ENCODE assay signal across 15 cellular contexts in genomic region chr10:132632091-132632561, GRCh38.
DNase-seq lines count a peak whose midpoint lies in the region; ATAC-seq and TF ChIP-seq lines count a peak whose summit lies in the region.
"Had no signal": no experiment of that assay in that cellular context is flagged by ENCODE, and none has a peak within 500 bp of the region (broad histone marks: within the 10 kb centered on the region; RNA-seq: fewer than 3 reads in every experiment).

No MANE protein-coding gene starts in this region.

- peak overlapping the region; percentile 81 to 85 (median 84) for H3K27ac ChIP-seq in body of pancreas
- no peak overlapping the region for H3K27ac ChIP-seq in neuronal stem cell (replicated peaks; ENCODE audit: low read length)
- H3K27ac ChIP-seq in thoracic aorta = peak overlapping the region; percentile 90 to 99
- peak overlapping the region in 1 of 2 experiments; percentile 60; a peak in 1 of 4 replicates for H3K27ac ChIP-seq in SK-N-SH (ENCODE audit: low read depth in 2 of 2, low read length in 1 of 2)
- H3K27ac ChIP-seq: C4-2B, KMS-11 had no signal

- CTCF ChIA-PET in SK-N-SH (lab: Yijun Ruan, JAX) = interaction anchor here (0.8 to 5.0 kb wide), 8 partner anchors 17 to 248 kb away, joined by 3 to 39 read pairs (median 4); no protein-coding TSS in a partner anchor

- H3K36me3 ChIP-seq in body of pancreas (replicated peaks in 1 of 2; ENCODE audit: insufficient read depth in 1 of 2, low read depth in 2 of 2) (no peaks in the 10 kb centered on the region), neuronal stem cell (replicated peaks in 1 of 2; ENCODE audit: control insufficient read depth in 2 of 2, insufficient read depth in 2 of 2, low read length in 2 of 2) (no peaks in the 10 kb centered on the region), thoracic aorta (no peaks in the 10 kb centered on the region), SK-N-SH (replicated peaks in 1 of 2; ENCODE audit: control insufficient read depth in 1 of 2, insufficient read depth in 2 of 2, low read length in 1 of 2) (no peaks in the 10 kb centered on the region)

- H2AK5ac ChIP-seq in neuronal stem cell (ENCODE audit: low read depth, low read length) = no peak overlapping the region

- no peaks in the 10 kb centered on the region for H3K79me2 ChIP-seq in SK-N-SH (ENCODE audit: insufficient read depth)

- no peak overlapping the region for H3K18ac ChIP-seq in neuronal stem cell (ENCODE audit: low read length)

- TF ChIP-seq POLR2A in body of pancreas (IDR thresholded peaks at IDR 0.05) = no peak

- H2BK5ac ChIP-seq in neuronal stem cell (ENCODE audit: low read length) = no peak overlapping the region

- H3K23ac ChIP-seq in neuronal stem cell (ENCODE audit: low read depth, low read length, poor library complexity) = no peak overlapping the region

- POLR2A ChIA-PET in SK-N-SH (lab: Yijun Ruan, JAX) = interaction anchor here (0.6 kb wide), 1 partner anchor 50 kb away, joined by 4 read pairs; no protein-coding TSS in a partner anchor

- H3K4me1 ChIP-seq in body of pancreas (peaks cover 24% of the 10 kb centered on the region), neuronal stem cell (ENCODE audit: control insufficient read depth in 2 of 2, insufficient read depth in 1 of 2, low read depth in 1 of 2, low read length in 2 of 2) (peaks cover 1 to 19% of the 10 kb centered on the region in 2 donors), thoracic aorta (ENCODE audit: control insufficient read depth in 1 of 2, low read depth in 2 of 2) (peaks cover 55 to 98% of the 10 kb centered on the region in 2 donors), SK-N-SH (ENCODE audit: control insufficient read depth in 1 of 2, insufficient read depth in 2 of 2, low read depth in 1 of 2, low read length in 1 of 2) (peaks cover 0 to 45% of the 10 kb centered on the region in 2 experiments; a peak in 2 of 4 replicates)

- no peak overlapping the region for H2BK15ac ChIP-seq in neuronal stem cell (ENCODE audit: low read length)

- H3K36me3 Mint-ChIP-seq in activated naive CD8-positive, alpha-beta T cell treated with anti-CD3 and anti-CD28 coated beads, Interleukin-2, amount 50 U/mL, for 24 hours (ENCODE audit: low read depth) = no peaks in the 10 kb centered on the region

- DNase-seq in body of pancreas (peak in 2 of 4 donors; percentile 24 to 37), cardiac septum (ENCODE audit: low spot score) (peak; percentile 89), neuronal stem cell (ENCODE audit: low spot score) (no peak), thoracic aorta (ENCODE audit: low spot score) (no peak), SK-N-SH (no peak), NCI-H2227 treated with DMSO at 0.1 percent for 48 hours (lab: John Stamatoyannopoulos, UW) (no peak)
- DNase-seq in stimulated activated CD4-positive, alpha-beta T cell treated with anti-CD3 and anti-CD28 coated beads, Interleukin-4, amount 100 ng/mL, for 1 hour = no peak
- no peak for DNase-seq in activated naive CD8-positive, alpha-beta T cell treated with anti-CD3 and anti-CD28 coated beads, Interleukin-2, amount 50 U/mL, for 24 hours
- DNase-seq: activated CD8-positive, alpha-beta memory T cell treated with anti-CD3 and anti-CD28 coated beads, Interleukin-2, amount 50 U/mL, for 48 hours; foreskin melanocyte; NCI-H1694; nephron progenitor cell; SHP77 had no signal

- no peaks in the 10 kb centered on the region for H3K27me3 Mint-ChIP-seq in activated naive CD8-positive, alpha-beta T cell treated with anti-CD3 and anti-CD28 coated beads, Interleukin-2, amount 50 U/mL, for 24 hours

- no peaks in the 10 kb centered on the region for H3F3A ChIP-seq in SK-N-SH (replicated peaks; ENCODE audit: insufficient read depth)

- H3K9ac ChIP-seq in neuronal stem cell (ENCODE audit: low read depth, low read length, poor library complexity) = peak overlapping the region; percentile 24
- H3K9ac ChIP-seq in SK-N-SH = no peak overlapping the region
- H3K9ac ChIP-seq: KMS-11 had no signal

- no peak overlapping the region for H4K91ac ChIP-seq in neuronal stem cell (ENCODE audit: low read depth, low read length, poor library complexity)

- no peak overlapping the region for H2BK12ac ChIP-seq in neuronal stem cell (ENCODE audit: low read length)

- H3K4me3 Mint-ChIP-seq in activated naive CD8-positive, alpha-beta T cell treated with anti-CD3 and anti-CD28 coated beads, Interleukin-2, amount 50 U/mL, for 24 hours = no peak overlapping the region
- H3K4me3 Mint-ChIP-seq: nephron progenitor cell had no signal

- H3K27me3 ChIP-seq in body of pancreas (no peaks in the 10 kb centered on the region), neuronal stem cell (ENCODE audit: control insufficient read depth in 3 of 3, insufficient read depth in 3 of 3, low read depth in 1 of 3, low read length in 3 of 3) (no peaks in the 10 kb centered on the region), thoracic aorta (replicated peaks; ENCODE audit: insufficient read depth) (no peaks in the 10 kb centered on the region), SK-N-SH (ENCODE audit: insufficient read depth) (no peaks in the 10 kb centered on the region)

- no peak overlapping the region for H3K4ac ChIP-seq in neuronal stem cell (ENCODE audit: low read length)

- no peak for TF ChIP-seq EP300 in SK-N-SH (IDR thresholded peaks at IDR 0.05; ENCODE audit: borderline replicate concordance in 1 of 2, low read depth in 1 of 2, low read length in 1 of 2)

- H3K4me2 ChIP-seq in neuronal stem cell (ENCODE audit: insufficient read depth, low read length, poor library complexity, severe bottlenecking) = no peak overlapping the region
- H3K4me2 ChIP-seq in SK-N-SH = no peak overlapping the region
- H3K4me2 ChIP-seq: KMS-11 had no signal

- H3K9me2 ChIP-seq in SK-N-SH = no peaks in the 10 kb centered on the region

- no peak overlapping the region for H4K8ac ChIP-seq in neuronal stem cell (ENCODE audit: low read depth, low read length)

- no peak for TF ChIP-seq RAD21 in SK-N-SH (IDR thresholded peaks at IDR 0.05; ENCODE audit: low read length)

- H3K79me1 ChIP-seq in neuronal stem cell (ENCODE audit: low read depth, low read length) = no peaks in the 10 kb centered on the region

- ATAC-seq in body of pancreas = no peak
- no peak for ATAC-seq in thoracic aorta (ENCODE audit: insufficient number of reproducible peaks, low FRiP score, low read depth)
- ATAC-seq in activated naive CD8-positive, alpha-beta T cell treated with anti-CD3 and anti-CD28 coated beads, Interleukin-2, amount 50 U/mL, for 24 hours = no peak

- intact Hi-C loops in body of pancreas (cut with DNase I) (no loop called here), cardiac septum (cut with DNase I) (loop anchor here (1.0 to 5.0 kb wide), 2 partner anchors 114 to 235 kb away; partner anchors contain the start of gene PWWP2B)

- no peak overlapping the region for H3K4me3 ChIP-seq in body of pancreas
- H3K4me3 ChIP-seq in neuronal stem cell (ENCODE audit: low read length in 2 of 2) = no peak overlapping the region
- H3K4me3 ChIP-seq in thoracic aorta = peak overlapping the region; percentile 21
- H3K4me3 ChIP-seq in SK-N-SH (ENCODE audit: low read depth in 2 of 2, low read length in 1 of 2) = no peak overlapping the region

- no peak overlapping the region for H3K14ac ChIP-seq in neuronal stem cell (ENCODE audit: low read length)

- H3K4me1 Mint-ChIP-seq in activated naive CD8-positive, alpha-beta T cell treated with anti-CD3 and anti-CD28 coated beads, Interleukin-2, amount 50 U/mL, for 24 hours = peaks cover 37% of the 10 kb centered on the region

- H3K9me3 ChIP-seq in body of pancreas (no peaks in the 10 kb centered on the region), neuronal stem cell (replicated peaks in 1 of 2; ENCODE audit: control insufficient read depth in 2 of 2, insufficient read depth in 1 of 2, low read depth in 1 of 2, low read length in 2 of 2) (no peaks in the 10 kb centered on the region), thoracic aorta (no peaks in the 10 kb centered on the region), SK-N-SH (no peaks in the 10 kb centered on the region)

- no peak for TF ChIP-seq CTCF in body of pancreas (IDR thresholded peaks at IDR 0.05)
- no peak for TF ChIP-seq CTCF in thoracic aorta (IDR thresholded peaks at IDR 0.05)
- no peak for TF ChIP-seq CTCF in SK-N-SH (IDR thresholded peaks at IDR 0.05)

- H3K27ac Mint-ChIP-seq in activated naive CD8-positive, alpha-beta T cell treated with anti-CD3 and anti-CD28 coated beads, Interleukin-2, amount 50 U/mL, for 24 hours = no peak overlapping the region
- H3K27ac Mint-ChIP-seq: nephron progenitor cell had no signal

- H2AFZ ChIP-seq in neuronal stem cell (ENCODE audit: low read length) (no peak overlapping the region), SK-N-SH (ENCODE audit: low read depth) (no peak overlapping the region)

- 61 to 83% methylated on average over 1 to 13 of the region's 13 CpGs for WGBS in body of pancreas, 2 donors
- no CpG with 5 or more reads among the region's 13 CpGs for WGBS in neuronal stem cell (ENCODE audit: extremely low coverage in 2 of 2, insufficient read length in 2 of 2, insufficient replicate concordance in 1 of 2), 2 donors
- WGBS in SK-N-SH (ENCODE audit: low lambda C conversion rate) = 91% methylated on average over 4 of the region's 13 CpGs

- 0 out of 2 replicates have a peak, but pooled peaks cover 10% of the 10 kb centered on the region for H4K20me1 ChIP-seq in SK-N-SH (ENCODE audit: insufficient read depth)

- no peak overlapping the region for H2BK120ac ChIP-seq in neuronal stem cell (ENCODE audit: low read depth, low read length)

- H3K9me3 Mint-ChIP-seq in activated naive CD8-positive, alpha-beta T cell treated with anti-CD3 and anti-CD28 coated beads, Interleukin-2, amount 50 U/mL, for 24 hours = no peaks in the 10 kb centered on the region
- H3K9me3 Mint-ChIP-seq: nephron progenitor cell had no signal

TF ChIP-seq in SK-N-SH, 30 proteins besides CTCF, POLR2A, EP300 and RAD21 (continues in another document):
- TF ChIP-seq RXRA (IDR thresholded peaks at IDR 0.05; ENCODE audit: borderline replicate concordance, low read depth) (no peak), CHD2 (IDR thresholded peaks at IDR 0.05; ENCODE audit: low read length, partially characterized antibody) (no peak), SIN3A (IDR thresholded peaks at IDR 0.05; ENCODE audit: borderline replicate concordance, low read depth, low read length) (no peak), TCF12 (IDR thresholded peaks at IDR 0.05) (no peak), GABPA (IDR thresholded peaks at IDR 0.05; ENCODE audit: low read depth) (no peak), ELF1 (IDR thresholded peaks at IDR 0.05) (no peak), TEAD4 (IDR thresholded peaks at IDR 0.05; ENCODE audit: borderline replicate concordance, insufficient read depth) (no peak), SMC3 (IDR thresholded peaks at IDR 0.05; ENCODE audit: low read depth, low read length) (no peak)
- TF ChIP-seq, protein P1, sequence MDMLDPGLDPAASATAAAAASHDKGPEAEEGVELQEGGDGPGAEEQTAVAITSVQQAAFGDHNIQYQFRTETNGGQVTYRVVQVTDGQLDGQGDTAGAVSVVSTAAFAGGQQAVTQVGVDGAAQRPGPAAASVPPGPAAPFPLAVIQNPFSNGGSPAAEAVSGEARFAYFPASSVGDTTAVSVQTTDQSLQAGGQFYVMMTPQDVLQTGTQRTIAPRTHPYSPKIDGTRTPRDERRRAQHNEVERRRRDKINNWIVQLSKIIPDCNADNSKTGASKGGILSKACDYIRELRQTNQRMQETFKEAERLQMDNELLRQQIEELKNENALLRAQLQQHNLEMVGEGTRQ (IDR thresholded peaks at IDR 0.05; ENCODE audit: borderline replicate concordance, low read depth, low read length) = no peak
